Comparison of ENCODE assay signal across 8 cellular contexts in genomic region chr1:167797005-167797404, GRCh38.
DNase-seq lines count a peak whose midpoint lies in the region; ATAC-seq and TF ChIP-seq lines count a peak whose summit lies in the region.

No MANE protein-coding gene starts in this region.

- BruUV-seq in MCF 10A (replicated peaks; lab: Mats Ljungman, UMichigan): no TSS peak

- POLR2A ChIA-PET in BJ (lab: Charles Lee): no interaction called here
- POLR2A ChIA-PET in MCF 10A (lab: Yijun Ruan, JAX): interaction anchor here (0.6 to 9.7 kb wide), 37 partner anchors 8 to 577 kb away, joined by 3 to 202 read pairs (median 4); partner anchors contain the start of genes CREG1, DCAF6, MPC2 and MPZL1

- H3K4me3 ChIP-seq in BJ (ENCODE audit: low read depth, low read length): no peak overlapping the region
- peak overlapping the region in 1 of 2 donors; percentile 47 for H3K4me3 ChIP-seq in stomach smooth muscle (ENCODE audit: low read length in 2 of 2)

- H3K4me1 ChIP-seq in stomach smooth muscle (ENCODE audit: control insufficient read depth, insufficient read depth, low read length): peaks cover 14% of the 10 kb centered on the region

- H3K9me3 Mint-ChIP-seq in MCF 10A (ENCODE audit: unreplicated experiment): no peaks in the 10 kb centered on the region

- no peaks in the 10 kb centered on the region for H3K27me3 Mint-ChIP-seq in MCF 10A (ENCODE audit: insufficient read depth, unreplicated experiment)

- peak overlapping the region; percentile 46 for H3K27ac ChIP-seq in stomach smooth muscle (ENCODE audit: low read length)

- H3K27me3 ChIP-seq in BJ (ENCODE audit: control insufficient read depth, insufficient read depth, low read length) (no peaks in the 10 kb centered on the region), stomach smooth muscle (ENCODE audit: control insufficient read depth in 1 of 2, insufficient read depth in 2 of 2, low read length in 2 of 2) (no peaks in the 10 kb centered on the region)

- ATAC-seq in HG03571 (IDR thresholded peaks at IDR 0.05; ENCODE audit: unreplicated experiment): no peak
- ATAC-seq in GM19035 (IDR thresholded peaks at IDR 0.05; ENCODE audit: unreplicated experiment): no peak

- TF ChIP-seq CTCF in BJ (IDR thresholded peaks at IDR 0.05; ENCODE audit: insufficient read depth, low read depth, low read length) (peak; percentile 15; the same call in 1 of the 2 replicates), MCF 10A (IDR thresholded peaks at IDR 0.05; ENCODE audit: unreplicated experiment) (peak; percentile 12)

- H3K9ac ChIP-seq in stomach smooth muscle (ENCODE audit: low read length in 2 of 2): peak overlapping the region in 1 of 2 donors; percentile 5

- DNase-seq in BJ (ENCODE audit: low read depth) (peak; percentile 96), M059J (ENCODE audit: low read depth) (peak; percentile 97), MCF 10A (ENCODE audit: unreplicated experiment) (peak; percentile 100), kidney tubule cell (ENCODE audit: low spot score) (peak; percentile 99), middle frontal gyrus (ENCODE audit: extremely low spot score, low spot score) (no peak)

- peak overlapping the region; percentile 83 for H3K27ac Mint-ChIP-seq in MCF 10A (ENCODE audit: low read depth, unreplicated experiment)

- CTCF ChIA-PET in BJ (lab: Yijun Ruan, JAX): interaction anchor here (0.9 to 1.3 kb wide), 4 partner anchors 23 to 287 kb away, joined by 3 to 6 read pairs (median 3); no protein-coding TSS in a partner anchor
- CTCF ChIA-PET in MCF 10A (lab: Yijun Ruan, JAX): interaction anchor here (0.6 to 2.7 kb wide), 12 partner anchors 11 to 285 kb away, joined by 3 to 43 read pairs (median 8); no protein-coding TSS in a partner anchor

- H3K4me3 Mint-ChIP-seq in MCF 10A (ENCODE audit: unreplicated experiment): peak overlapping the region; percentile 57

- intact Hi-C loops in MCF 10A (cut with micrococcal nuclease): loop anchor here (1.0 to 2.0 kb wide), 3 partner anchors 76 to 140 kb away; partner anchors contain the start of genes DCAF6, MPC2 and MPZL1

- H3K36me3 Mint-ChIP-seq in MCF 10A (ENCODE audit: insufficient read depth, unreplicated experiment): peaks cover 40% of the 10 kb centered on the region

- H3K9me3 ChIP-seq in stomach smooth muscle (ENCODE audit: control insufficient read depth in 2 of 2, low read length in 2 of 2): no peaks in the 10 kb centered on the region

- H3K36me3 ChIP-seq in BJ (ENCODE audit: control insufficient read depth, insufficient read depth, low read length): no peaks in the 10 kb centered on the region
- no peaks in the 10 kb centered on the region for H3K36me3 ChIP-seq in stomach smooth muscle (ENCODE audit: control insufficient read depth in 2 of 2, insufficient read depth in 2 of 2, low read length in 2 of 2)

- H3K4me1 Mint-ChIP-seq in MCF 10A (ENCODE audit: insufficient read depth, unreplicated experiment): peaks cover 63% of the 10 kb centered on the region
